In genomic region chr9:94887721-94888120, GRCh38 we compare ENCODE assay signal across 22 cellular contexts.
DNase-seq lines count a peak whose midpoint lies in the region; ATAC-seq and TF ChIP-seq lines count a peak whose summit lies in the region.
"Had no signal": no experiment of that assay in that cellular context is flagged by ENCODE, and none has a peak within 500 bp of the region (broad histone marks: within the 10 kb centered on the region; RNA-seq: fewer than 3 reads in every experiment).

No MANE protein-coding gene starts in this region.

- POLR2A ChIA-PET in PC-3 (lab: Charles Lee; ENCODE audit: unreplicated experiment): no interaction called here

- H3K9me3 Mint-ChIP-seq in Calu3 (ENCODE audit: low read depth, unreplicated experiment): peaks cover 2% of the 10 kb centered on the region

- H3K27ac Mint-ChIP-seq in Calu3 (ENCODE audit: unreplicated experiment): peak overlapping the region; percentile 56
- H3K27ac Mint-ChIP-seq: CD8-positive, alpha-beta T cell; H9 had no signal

- H3K79me2 ChIP-seq in PC-3 (ENCODE audit: low read length) (0 out of 2 replicates have a peak, but pooled peaks cover 5% of the 10 kb centered on the region), fibroblast of lung (ENCODE audit: control insufficient read depth, insufficient read depth, low read length) (no peaks in the 10 kb centered on the region), trophoblast cell (ENCODE audit: control insufficient read depth, insufficient read depth, low read length, poor library complexity) (no peaks in the 10 kb centered on the region)

- H3K4me2 ChIP-seq in PC-3 (ENCODE audit: low read length) (peak overlapping the region; percentile 80), fibroblast of lung (ENCODE audit: extremely low read depth, insufficient read depth, low read length) (peak overlapping the region; percentile 37), trophoblast cell (ENCODE audit: low read length) (no peak overlapping the region)
- H3K4me2 ChIP-seq: BLaER1 treated with 17β-estradiol and CSF1 and Interleukin-3, amounts not matched to agents 10 nM and 100 nM had no signal

- no peak for TF ChIP-seq CTCF in Calu3 (IDR thresholded peaks at IDR 0.05; ENCODE audit: unreplicated experiment)
- no peak for TF ChIP-seq CTCF in PC-3 (conservative IDR thresholded peaks at IDR 0.05; ENCODE audit: low read depth, low read length)
- TF ChIP-seq CTCF in fibroblast of lung (conservative IDR thresholded peaks at IDR 0.05 in 1 of 2, IDR thresholded peaks at IDR 0.05 in 1 of 2; ENCODE audit: low read depth in 1 of 2, low read length in 2 of 2): no peak

- H3K9me3 ChIP-seq in PC-3 (ENCODE audit: low read length): no peaks in the 10 kb centered on the region
- H3K9me3 ChIP-seq in fibroblast of lung (ENCODE audit: control insufficient read depth, insufficient read depth, low read depth, low read length): no peaks in the 10 kb centered on the region
- H3K9me3 ChIP-seq in trophoblast cell (ENCODE audit: insufficient read depth, low read depth, low read length): no peaks in the 10 kb centered on the region

- peak overlapping the region; percentile 84 for H3K27ac ChIP-seq in PC-3 (ENCODE audit: low read length)
- no peak overlapping the region for H3K27ac ChIP-seq in fibroblast of lung (ENCODE audit: insufficient read depth, low read length)
- no peak overlapping the region for H3K27ac ChIP-seq in trophoblast cell (ENCODE audit: low read depth, low read length)
- H3K27ac ChIP-seq: BLaER1 treated with 17β-estradiol and CSF1 and Interleukin-3, amounts not matched to agents 10 nM and 100 nM; HL-60 had no signal

- H2BK120ac ChIP-seq in trophoblast cell (ENCODE audit: insufficient read depth, low read length, poor library complexity): no peak overlapping the region

- H3K4me1 Mint-ChIP-seq in Calu3 (ENCODE audit: low read depth, unreplicated experiment): peaks cover 45% of the 10 kb centered on the region

- no peaks in the 10 kb centered on the region for H4K20me1 ChIP-seq in PC-3 (ENCODE audit: low read length)
- H4K20me1 ChIP-seq in fibroblast of lung (ENCODE audit: control insufficient read depth, extremely low read depth, insufficient read depth, low read length): no peaks in the 10 kb centered on the region
- H4K20me1 ChIP-seq: BLaER1 treated with 17β-estradiol and CSF1 and Interleukin-3, amounts not matched to agents 10 nM and 100 nM had no signal

- H3K79me1 ChIP-seq in trophoblast cell (ENCODE audit: low read length): peaks cover 4% of the 10 kb centered on the region

- BruUV-seq in Calu3 (replicated peaks; lab: Mats Ljungman, UMichigan) (no TSS peak), PC-3 (replicated peaks; lab: Mats Ljungman, UMichigan) (no TSS peak)

- no peak overlapping the region for H2BK5ac ChIP-seq in trophoblast cell (ENCODE audit: low read depth, low read length, poor library complexity)

- no peak overlapping the region for H4K12ac ChIP-seq in trophoblast cell (ENCODE audit: low read depth, low read length)

- no peak overlapping the region for H3K14ac ChIP-seq in trophoblast cell (ENCODE audit: low read length)

- no peaks in the 10 kb centered on the region for H3K27me3 Mint-ChIP-seq in Calu3 (ENCODE audit: unreplicated experiment)
- H3K27me3 Mint-ChIP-seq: IgD-negative memory B cell had no signal

- no peak overlapping the region for H2AK5ac ChIP-seq in trophoblast cell (ENCODE audit: low read length)

- DNase-seq in Calu3: no peak
- DNase-seq in PC-3: peak; percentile 70
- DNase-seq in fibroblast of lung (ENCODE audit: low read depth in 2 of 2): no peak
- no peak for DNase-seq in trophoblast cell
- DNase-seq in COLO829 (ENCODE audit: low spot score): no peak
- DNase-seq: CD8-positive, alpha-beta T cell; DMS79; H9; Karpas-422; NCI-H1092 treated with DMSO at 0.1 percent for 48 hours; NCI-H146; NCI-H2081; NCI-H2171 treated with DMSO at 0.1 percent for 48 hours; NCI-H446; NCI-H526 treated with DMSO at 0.1 percent for 48 hours; SHP77 treated with DMSO at 0.1 percent for 48 hours had no signal

- no peak overlapping the region for H2BK12ac ChIP-seq in trophoblast cell (ENCODE audit: low read length)

- H3K36me3 ChIP-seq in PC-3 (ENCODE audit: low read depth, low read length): peaks cover 2% of the 10 kb centered on the region; the same call in 1 of the 2 replicates
- no peaks in the 10 kb centered on the region for H3K36me3 ChIP-seq in fibroblast of lung (ENCODE audit: control insufficient read depth, insufficient read depth, low read length)
- peaks cover 0 to 1% of the 10 kb centered on the region in 2 experiments for H3K36me3 ChIP-seq in trophoblast cell (ENCODE audit: control insufficient read depth in 1 of 2, insufficient read depth in 2 of 2, low read length in 2 of 2)

- H2AFZ ChIP-seq in PC-3 (ENCODE audit: low read length) (peak overlapping the region; percentile 76), fibroblast of lung (ENCODE audit: low read length) (no peak overlapping the region), trophoblast cell (ENCODE audit: insufficient read depth, low read length, poor library complexity) (no peak overlapping the region)

- no peaks in the 10 kb centered on the region for H3K36me3 Mint-ChIP-seq in Calu3 (ENCODE audit: insufficient read depth, unreplicated experiment)

- CTCF ChIA-PET in Calu3 (lab: Charles Lee): no interaction called here
- CTCF ChIA-PET in PC-3 (lab: Charles Lee): interaction anchor here (0.6 kb wide), 1 partner anchor 17 kb away, joined by 3 read pairs; no protein-coding TSS in a partner anchor

- peak overlapping the region; percentile 51 for H3K4me3 ChIP-seq in PC-3 (ENCODE audit: low read length)
- no peak overlapping the region for H3K4me3 ChIP-seq in fibroblast of lung (replicated peaks in 1 of 4; ENCODE audit: control extremely low read depth in 1 of 4, insufficient read depth in 1 of 4, low read depth in 3 of 4, low read length in 4 of 4)
- H3K4me3 ChIP-seq in trophoblast cell (ENCODE audit: low read depth, low read length): no peak overlapping the region
- H3K4me3 ChIP-seq: BLaER1 treated with 17β-estradiol and CSF1 and Interleukin-3, amounts not matched to agents 10 nM and 100 nM had no signal

- H3K9me2 ChIP-seq in PC-3 (replicated peaks; ENCODE audit: low read length): no peaks in the 10 kb centered on the region

- peak overlapping the region; percentile 75 for H3K23ac ChIP-seq in trophoblast cell (ENCODE audit: low read length)

- ATAC-seq in PC-3: peak; percentile 72
- ATAC-seq in GM18498 (IDR thresholded peaks at IDR 0.05; ENCODE audit: unreplicated experiment): no peak
- no peak for ATAC-seq in esophagus mucosa
- ATAC-seq: CD8-positive, alpha-beta T cell; SK-N-SH treated with all-trans-retinoic acid at 6 μM for 48 hours had no signal

- intact Hi-C loops in Calu3 (cut with micrococcal nuclease; ENCODE audit: unreplicated experiment) (no loop called here), PC-3 (cut with micrococcal nuclease) (no loop called here)

- no peak overlapping the region for H3K18ac ChIP-seq in trophoblast cell (ENCODE audit: low read length)

- H3K4ac ChIP-seq in trophoblast cell (ENCODE audit: low read depth, low read length): no peak overlapping the region

- H3K9ac ChIP-seq in PC-3 (ENCODE audit: low read length) (peak overlapping the region; percentile 54), fibroblast of lung (ENCODE audit: insufficient read depth, low read length) (no peak overlapping the region), trophoblast cell (ENCODE audit: low read length) (no peak overlapping the region)
- H3K9ac ChIP-seq: BLaER1 treated with 17β-estradiol and CSF1 and Interleukin-3, amounts not matched to agents 10 nM and 100 nM had no signal

- no peaks in the 10 kb centered on the region for H3K27me3 ChIP-seq in PC-3 (ENCODE audit: low read length)
- no peaks in the 10 kb centered on the region for H3K27me3 ChIP-seq in fibroblast of lung (ENCODE audit: control insufficient read depth, insufficient read depth, low read length)
- H3K27me3 ChIP-seq in trophoblast cell (ENCODE audit: insufficient read depth, low read length): no peaks in the 10 kb centered on the region
- H3K27me3 ChIP-seq: BLaER1 treated with 17β-estradiol and CSF1 and Interleukin-3, amounts not matched to agents 10 nM and 100 nM had no signal

- no peaks in the 10 kb centered on the region for H3F3A ChIP-seq in PC-3 (ENCODE audit: low read length, unreplicated experiment)

- WGBS in trophoblast cell (ENCODE audit: extremely low coverage, insufficient coverage, insufficient read length): no CpG with 5 or more reads among the region's 2 CpGs

- H4K8ac ChIP-seq in trophoblast cell (ENCODE audit: low read depth, low read length): no peak overlapping the region

- H3K4me3 Mint-ChIP-seq in Calu3 (ENCODE audit: low read depth, unreplicated experiment): no peak overlapping the region
- H3K4me3 Mint-ChIP-seq: CD8-positive, alpha-beta T cell; H9; IgD-negative memory B cell had no signal

- no peak overlapping the region for H4K91ac ChIP-seq in trophoblast cell (ENCODE audit: low read depth, low read length)

- peaks cover 37% of the 10 kb centered on the region for H3K4me1 ChIP-seq in PC-3 (ENCODE audit: insufficient read depth, low read length)
- H3K4me1 ChIP-seq in fibroblast of lung (ENCODE audit: control insufficient read depth, extremely low read depth, insufficient read depth, low read length): peaks cover 3% of the 10 kb centered on the region
- H3K4me1 ChIP-seq in trophoblast cell (ENCODE audit: control insufficient read depth in 1 of 2, insufficient read depth in 2 of 2, low read length in 2 of 2): peaks cover 2 to 5% of the 10 kb centered on the region in 2 experiments
